ENCODE assay signal across 25 cellular contexts in genomic region chr10:112393827-112394226, GRCh38. TPM values are rescaled to one million over a fixed set of nuclear protein-coding genes. Genes with fewer than 3 reads are reported as not detected.
DNase-seq lines count a peak whose midpoint lies in the region; ATAC-seq, FAIRE-seq and TF ChIP-seq lines count a peak whose summit lies in the region.
"Had no signal": no experiment of that assay in that cellular context is flagged by ENCODE, and none has a peak within 500 bp of the region (broad histone marks: within the 10 kb centered on the region; RNA-seq: fewer than 3 reads in every experiment).

No MANE protein-coding gene starts in this region.

- no peak for DNase-seq in activated naive CD4-positive, alpha-beta T cell treated with anti-CD3 and anti-CD28 coated beads, Interleukin-2, amount 10 ng/mL, durations not matched to agents 7 days and 5 days
- DNase-seq in GM19239 (ENCODE audit: insufficient read length, low spot score), result no peak
- no peak for DNase-seq in left lung
- no peak for DNase-seq in upper lobe of left lung
- no peak for DNase-seq in AG08396 (ENCODE audit: low spot score)
- DNase-seq in stimulated activated CD4-positive, alpha-beta T cell treated with anti-CD3 and anti-CD28 coated beads, Interleukin-2, amount 100 ng/mL, for 48 hours, result no peak
- DNase-seq: AML-193; CD4-positive, alpha-beta memory T cell; DMS79 treated with DMSO at 0.1 percent for 48 hours; GOT3; NCI-H1048; NCI-H146; NCI-H2081; NCI-H510A; NCI-H774; PC-3; SJCRH30 had no signal

- H3K9me3 Mint-ChIP-seq in activated naive CD4-positive, alpha-beta T cell treated with anti-CD3 and anti-CD28 coated beads, Interleukin-2, amount 50 U/mL, for 24 hours, result no peaks in the 10 kb centered on the region
- no peaks in the 10 kb centered on the region for H3K9me3 Mint-ChIP-seq in activated naive CD4-positive, alpha-beta T cell treated with anti-CD3 and anti-CD28 coated beads, Interleukin-2, amount 10 ng/mL, durations not matched to agents 7 days and 5 days
- H3K9me3 Mint-ChIP-seq: CD4-positive, alpha-beta memory T cell had no signal

- FAIRE-seq in GM19239 (lab: Jason Lieb, UNC), result peak; percentile 8
- FAIRE-seq: D721Med, G401.6, GM12878, GM18507 had no signal

- TF ChIP-seq CTCF in left lung (IDR thresholded peaks at IDR 0.05), result no peak
- no peak for TF ChIP-seq CTCF in upper lobe of left lung (IDR thresholded peaks at IDR 0.05)
- TF ChIP-seq CTCF in gastroesophageal sphincter (IDR thresholded peaks at IDR 0.05), result no peak

- no peaks in the 10 kb centered on the region for H3K9me3 ChIP-seq in left lung
- H3K9me3 ChIP-seq in upper lobe of left lung, result no peaks in the 10 kb centered on the region
- no peaks in the 10 kb centered on the region for H3K9me3 ChIP-seq in gastroesophageal sphincter
- H3K9me3 ChIP-seq: SJCRH30 had no signal

- peak overlapping the region; percentile 51 for H3K27ac Mint-ChIP-seq in activated naive CD4-positive, alpha-beta T cell treated with anti-CD3 and anti-CD28 coated beads, Interleukin-2, amount 50 U/mL, for 24 hours
- H3K27ac Mint-ChIP-seq in activated naive CD4-positive, alpha-beta T cell treated with anti-CD3 and anti-CD28 coated beads, Interleukin-2, amount 10 ng/mL, durations not matched to agents 7 days and 5 days, result no peak overlapping the region

- H3K4me3 Mint-ChIP-seq in activated naive CD4-positive, alpha-beta T cell treated with anti-CD3 and anti-CD28 coated beads, Interleukin-2, amount 50 U/mL, for 24 hours, result no peak overlapping the region
- no peak overlapping the region for H3K4me3 Mint-ChIP-seq in activated naive CD4-positive, alpha-beta T cell treated with anti-CD3 and anti-CD28 coated beads, Interleukin-2, amount 10 ng/mL, durations not matched to agents 7 days and 5 days
- H3K4me3 Mint-ChIP-seq: CD4-positive, alpha-beta memory T cell had no signal

- peaks cover 8% of the 10 kb centered on the region for H3K36me3 Mint-ChIP-seq in activated naive CD4-positive, alpha-beta T cell treated with anti-CD3 and anti-CD28 coated beads, Interleukin-2, amount 50 U/mL, for 24 hours
- peaks cover 11% of the 10 kb centered on the region for H3K36me3 Mint-ChIP-seq in activated naive CD4-positive, alpha-beta T cell treated with anti-CD3 and anti-CD28 coated beads, Interleukin-2, amount 10 ng/mL, durations not matched to agents 7 days and 5 days

- peaks cover 47% of the 10 kb centered on the region for H3K4me1 Mint-ChIP-seq in activated naive CD4-positive, alpha-beta T cell treated with anti-CD3 and anti-CD28 coated beads, Interleukin-2, amount 50 U/mL, for 24 hours
- peaks cover 22% of the 10 kb centered on the region for H3K4me1 Mint-ChIP-seq in activated naive CD4-positive, alpha-beta T cell treated with anti-CD3 and anti-CD28 coated beads, Interleukin-2, amount 10 ng/mL, durations not matched to agents 7 days and 5 days

- TF ChIP-seq EP300 in upper lobe of left lung (IDR thresholded peaks at IDR 0.05) (no peak), gastroesophageal sphincter (IDR thresholded peaks at IDR 0.05) (no peak)

- no peaks in the 10 kb centered on the region for H3K27me3 ChIP-seq in left lung
- no peaks in the 10 kb centered on the region for H3K27me3 ChIP-seq in upper lobe of left lung
- H3K27me3 ChIP-seq in gastroesophageal sphincter, result peaks cover 5% of the 10 kb centered on the region
- H3K27me3 ChIP-seq: SJCRH30 had no signal

- no peak for ATAC-seq in left lung
- no peak for ATAC-seq in upper lobe of left lung (ENCODE audit: low FRiP score in 2 of 2)
- no peak for ATAC-seq in gastroesophageal sphincter
- ATAC-seq: PC-3 had no signal

- intact Hi-C loops in left lung (cut with DNase I), result no loop called here

- 69 to 81% methylated on average over 2 of the region's 2 CpGs for WGBS in upper lobe of left lung, 2 donors
- 69 to 81% methylated on average over 2 of the region's 2 CpGs for WGBS in gastroesophageal sphincter (ENCODE audit: low coverage in 1 of 2), 2 donors

- H3K4me1 ChIP-seq in left lung (peaks cover 0 to 43% of the 10 kb centered on the region in 2 donors), upper lobe of left lung (peaks cover 14 to 56% (median 31%) of the 10 kb centered on the region in 4 donors), gastroesophageal sphincter (no peaks in the 10 kb centered on the region)
- H3K4me1 ChIP-seq: SJCRH30 had no signal

- CTCF ChIA-PET in activated naive CD4-positive, alpha-beta T cell treated with anti-CD3 and anti-CD28 coated beads, Interleukin-2, amount 10 ng/mL, durations not matched to agents 7 days and 5 days (lab: Charles Lee), result no interaction called here

- H3K4me3 ChIP-seq in left lung, result no peak overlapping the region
- no peak overlapping the region for H3K4me3 ChIP-seq in upper lobe of left lung
- no peak overlapping the region for H3K4me3 ChIP-seq in gastroesophageal sphincter
- H3K4me3 ChIP-seq: GM12878, SJCRH30 had no signal

- H3K27me3 Mint-ChIP-seq in activated naive CD4-positive, alpha-beta T cell treated with anti-CD3 and anti-CD28 coated beads, Interleukin-2, amount 50 U/mL, for 24 hours, result no peaks in the 10 kb centered on the region
- no peaks in the 10 kb centered on the region for H3K27me3 Mint-ChIP-seq in activated naive CD4-positive, alpha-beta T cell treated with anti-CD3 and anti-CD28 coated beads, Interleukin-2, amount 10 ng/mL, durations not matched to agents 7 days and 5 days
- H3K27me3 Mint-ChIP-seq: CD4-positive, alpha-beta memory T cell had no signal

- peaks cover 0 to 35% of the 10 kb centered on the region in 2 donors for H3K36me3 ChIP-seq in left lung
- H3K36me3 ChIP-seq in upper lobe of left lung, result peaks cover 0 to 30% (median 2%) of the 10 kb centered on the region in 4 donors
- no peaks in the 10 kb centered on the region for H3K36me3 ChIP-seq in gastroesophageal sphincter
- H3K36me3 ChIP-seq: SJCRH30 had no signal

- peak overlapping the region; percentile 53 to 69 for H3K27ac ChIP-seq in left lung
- H3K27ac ChIP-seq in upper lobe of left lung, result peak overlapping the region; percentile 18 to 63 (median 52)
- H3K27ac ChIP-seq in gastroesophageal sphincter, result no peak overlapping the region
- H3K27ac ChIP-seq: KMS-11, RWPE1, SJCRH30 had no signal

- TF ChIP-seq POLR2A in upper lobe of left lung (IDR thresholded peaks at IDR 0.05), result no peak
- no peak for TF ChIP-seq POLR2A in gastroesophageal sphincter (IDR thresholded peaks at IDR 0.05)

RNA-seq across cellular contexts. Expression of gene ACSL5, which starts 19.9 kb away (rescaled TPM):
- total RNA-seq in left lung, result 10 to 100 TPM; 68.0 to 82.5 TPM
- 10 to 100 TPM; 33.2 to 73.0 (median 62.0) TPM for total RNA-seq in upper lobe of left lung
- total RNA-seq in gastroesophageal sphincter, result 10 to 100 TPM in 1 of 4 donors, 1 to 10 TPM in 3; 2.0 to 14.6 (median 9.8) TPM

RNA-seq across cellular contexts. Expression of gene ZDHHC6, which starts 52.9 kb away (rescaled TPM):
- total RNA-seq in left lung (10 to 100 TPM; 36.0 to 36.5 TPM), upper lobe of left lung (10 to 100 TPM; 18.6 to 57.6 (median 32.2) TPM), gastroesophageal sphincter (10 to 100 TPM; 12.0 to 28.2 (median 21.4) TPM)

RNA-seq across cellular contexts. Expression of gene VTI1A, which starts 53.2 kb away (rescaled TPM):
- 10 to 100 TPM; 28.5 to 39.0 TPM for total RNA-seq in left lung
- total RNA-seq in upper lobe of left lung, result 100 to 1,000 TPM in 1 of 6 donors, 10 to 100 TPM in 5; 29.5 to 247 (median 43.0) TPM
- total RNA-seq in gastroesophageal sphincter, result 10 to 100 TPM; 19.6 to 81.9 (median 43.1) TPM

Comparison
In these comparisons a context has a peak if more than half of its experiments do, and no peak if none do; other contexts are left out.
1. H3K27ac ChIP-seq: peak in left lung (2 of 2) and upper lobe of left lung (4 of 4); none in gastroesophageal sphincter (0 of 4).